In the genomic region with DNA sequence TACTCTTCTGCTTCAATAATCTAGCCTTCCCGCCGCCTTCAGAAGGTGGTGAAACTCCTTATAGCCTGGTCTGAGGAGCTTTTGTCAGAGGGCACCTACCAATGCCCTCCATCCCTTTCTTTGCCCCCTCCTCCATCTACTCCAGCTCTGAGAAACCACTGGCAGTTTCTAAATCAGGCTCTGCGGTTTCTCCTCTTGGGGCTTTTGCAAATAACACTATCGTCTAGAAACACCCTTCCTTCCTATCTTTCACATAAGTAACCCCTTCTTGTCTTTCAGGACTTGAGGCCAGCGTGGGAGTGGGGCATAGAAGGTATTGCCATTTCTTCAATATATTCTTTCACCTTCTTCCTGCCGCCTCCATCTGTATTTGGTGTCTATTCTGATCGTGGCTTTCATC, we compare ENCODE assay signal across 8 cellular contexts. TPM values are rescaled to one million over a fixed set of nuclear protein-coding genes. Genes with fewer than 3 reads are reported as not detected.
DNase-seq lines count a peak whose midpoint lies in the region; ATAC-seq and TF ChIP-seq lines count a peak whose summit lies in the region.

No MANE protein-coding gene starts in this region.

- H2AFZ ChIP-seq in DND-41 (ENCODE audit: low read depth, low read length) = no peak overlapping the region

- no peaks in the 10 kb centered on the region for H4K20me1 ChIP-seq in DND-41 (ENCODE audit: insufficient read depth, low read length)

- H3K4me2 ChIP-seq in DND-41 (ENCODE audit: insufficient read depth, low read length) = no peak overlapping the region

- H3K27ac ChIP-seq in DND-41 (ENCODE audit: low read length) = no peak overlapping the region

- no peaks in the 10 kb centered on the region for H3K36me3 ChIP-seq in DND-41 (ENCODE audit: insufficient read depth, low read length)

- ATAC-seq in DND-41 (ENCODE audit: insufficient read depth, low read depth) (peak; percentile 58), HG03521 (IDR thresholded peaks at IDR 0.05; ENCODE audit: unreplicated experiment) (no peak), HG02759 (IDR thresholded peaks at IDR 0.05; ENCODE audit: unreplicated experiment) (no peak)
- ATAC-seq in activated CD8-positive, alpha-beta T cell treated with anti-CD3 and anti-CD28 coated beads for 36 hours = peak; percentile 25
- peak; percentile 70 to 72 for ATAC-seq in natural killer cell treated with Interleukin-12 subunit alpha and Interleukin-12 subunit beta and Interleukin-15 and Interleukin-18, amount 100 ng/mL, for 72 hours

- no peak overlapping the region for H3K4me3 ChIP-seq in DND-41 (ENCODE audit: low read depth in 1 of 2, low read length in 2 of 2)

- in situ Hi-C loops in KBM-7 (cut with MboI; ENCODE audit: low pct_unique_long_range_greater_than_20kb, low sequenced_read_pairs) = no loop called here

- H3K27me3 Mint-ChIP-seq in activated CD8-positive, alpha-beta T cell treated with anti-CD3 and anti-CD28 coated beads for 36 hours = no peaks in the 10 kb centered on the region
- H3K27me3 Mint-ChIP-seq in natural killer cell treated with Interleukin-12 subunit alpha and Interleukin-12 subunit beta and Interleukin-15 and Interleukin-18, amount 100 ng/mL, for 72 hours = peaks cover 0 to 3% of the 10 kb centered on the region in 2 donors

- peaks cover 13% of the 10 kb centered on the region for H3K4me1 Mint-ChIP-seq in activated CD8-positive, alpha-beta T cell treated with anti-CD3 and anti-CD28 coated beads for 36 hours (ENCODE audit: low read depth)
- peaks cover 16 to 20% of the 10 kb centered on the region in 2 donors for H3K4me1 Mint-ChIP-seq in natural killer cell treated with Interleukin-12 subunit alpha and Interleukin-12 subunit beta and Interleukin-15 and Interleukin-18, amount 100 ng/mL, for 72 hours (ENCODE audit: low read depth in 2 of 2)

- DNase-seq in DND-41 (peak; percentile 12), KBM-7 (peak; percentile 96), NAMALWA (ENCODE audit: low spot score) (no peak)
- DNase-seq in activated CD8-positive, alpha-beta T cell treated with anti-CD3 and anti-CD28 coated beads for 36 hours = peak; percentile 23
- peak; percentile 64 for DNase-seq in natural killer cell treated with Interleukin-12 subunit alpha and Interleukin-12 subunit beta and Interleukin-15 and Interleukin-18, amount 100 ng/mL, for 72 hours (ENCODE audit: low spot score)
- DNase-seq in effector CD4-positive, alpha-beta T cell = no peak

- H3K9me3 Mint-ChIP-seq in activated CD8-positive, alpha-beta T cell treated with anti-CD3 and anti-CD28 coated beads for 36 hours = no peaks in the 10 kb centered on the region
- no peaks in the 10 kb centered on the region for H3K9me3 Mint-ChIP-seq in natural killer cell treated with Interleukin-12 subunit alpha and Interleukin-12 subunit beta and Interleukin-15 and Interleukin-18, amount 100 ng/mL, for 72 hours

- no peaks in the 10 kb centered on the region for H3K9me3 ChIP-seq in DND-41 (ENCODE audit: insufficient read depth, low read length, severe bottlenecking)

- no peaks in the 10 kb centered on the region for H3K4me1 ChIP-seq in DND-41 (ENCODE audit: insufficient read depth, low read length)

- H3K4me3 Mint-ChIP-seq in activated CD8-positive, alpha-beta T cell treated with anti-CD3 and anti-CD28 coated beads for 36 hours = peak overlapping the region; percentile 70
- peak overlapping the region; percentile 90 for H3K4me3 Mint-ChIP-seq in natural killer cell treated with Interleukin-12 subunit alpha and Interleukin-12 subunit beta and Interleukin-15 and Interleukin-18, amount 100 ng/mL, for 72 hours

- H3K27me3 ChIP-seq in DND-41 (ENCODE audit: insufficient read depth, low read length, poor library complexity) = no peaks in the 10 kb centered on the region

- POLR2A ChIA-PET in activated CD8-positive, alpha-beta T cell treated with anti-CD3 and anti-CD28 coated beads for 36 hours (lab: Charles Lee) = no interaction called here

- H3K36me3 Mint-ChIP-seq in activated CD8-positive, alpha-beta T cell treated with anti-CD3 and anti-CD28 coated beads for 36 hours (ENCODE audit: low read depth) = no peaks in the 10 kb centered on the region
- H3K36me3 Mint-ChIP-seq in natural killer cell treated with Interleukin-12 subunit alpha and Interleukin-12 subunit beta and Interleukin-15 and Interleukin-18, amount 100 ng/mL, for 72 hours = no peaks in the 10 kb centered on the region

- no peaks in the 10 kb centered on the region for H3K79me2 ChIP-seq in DND-41 (ENCODE audit: insufficient read depth, low read length)

- TF ChIP-seq CTCF in DND-41 (IDR thresholded peaks at IDR 0.05; ENCODE audit: borderline replicate concordance, extremely low read depth, low read length, poor library complexity, severe bottlenecking) = no peak
- no peak for TF ChIP-seq CTCF in activated CD8-positive, alpha-beta T cell treated with anti-CD3 and anti-CD28 coated beads for 36 hours (IDR thresholded peaks at IDR 0.05)

- H3K9ac ChIP-seq in DND-41 (ENCODE audit: low read depth, low read length) = no peak overlapping the region

- intact Hi-C loops in activated CD8-positive, alpha-beta T cell treated with anti-CD3 and anti-CD28 coated beads for 36 hours (cut with micrococcal nuclease) = no loop called here

- peak overlapping the region; percentile 68 for H3K27ac Mint-ChIP-seq in activated CD8-positive, alpha-beta T cell treated with anti-CD3 and anti-CD28 coated beads for 36 hours
- H3K27ac Mint-ChIP-seq in natural killer cell treated with Interleukin-12 subunit alpha and Interleukin-12 subunit beta and Interleukin-15 and Interleukin-18, amount 100 ng/mL, for 72 hours = peak overlapping the region; percentile 86 to 95

- CTCF ChIA-PET in activated CD8-positive, alpha-beta T cell treated with anti-CD3 and anti-CD28 coated beads for 36 hours (lab: Charles Lee) = no interaction called here

RNA-seq across cellular contexts. Expression of a gene that starts 1.2 kb away (rescaled TPM):
- total RNA-seq in activated CD8-positive, alpha-beta T cell treated with anti-CD3 and anti-CD28 coated beads for 36 hours = under 1 TPM; 0.20 to 0.31 TPM
- under 1 TPM; 0.55 to 0.73 TPM for total RNA-seq in natural killer cell treated with Interleukin-12 subunit alpha and Interleukin-12 subunit beta and Interleukin-15 and Interleukin-18, amount 100 ng/mL, for 72 hours

Comparison
In these comparisons a context has a peak if more than half of its experiments do, and no peak if none do; other contexts are left out.
1. ATAC-seq: peak in DND-41 (single experiment), activated CD8-positive, alpha-beta T cell treated with anti-CD3 and anti-CD28 coated beads for 36 hours (single experiment) and natural killer cell treated with Interleukin-12 subunit alpha and Interleukin-12 subunit beta and Interleukin-15 and Interleukin-18, amount 100 ng/mL, for 72 hours (2 of 2); none in HG03521 (single experiment) and HG02759 (single experiment).
2. DNase-seq: peak in DND-41 (single experiment), KBM-7 (single experiment), activated CD8-positive, alpha-beta T cell treated with anti-CD3 and anti-CD28 coated beads for 36 hours (single experiment) and natural killer cell treated with Interleukin-12 subunit alpha and Interleukin-12 subunit beta and Interleukin-15 and Interleukin-18, amount 100 ng/mL, for 72 hours (single experiment); none in NAMALWA (single experiment) and effector CD4-positive, alpha-beta T cell (single experiment).